Comparison of ENCODE assay signal across 36 cellular contexts in genomic region chr15:95350908-95351307, GRCh38.
"Had no signal": no experiment of that assay in that cellular context is flagged by ENCODE, and none has a peak within 500 bp of the region (broad histone marks: within the 10 kb centered on the region; RNA-seq: fewer than 3 reads in every experiment).

No MANE protein-coding gene starts in this region.

- ATAC-seq: activated CD4-positive, alpha-beta T cell treated with anti-CD3 and anti-CD28 coated beads for 36 hours; activated CD8-positive, alpha-beta memory T cell treated with anti-CD3 and anti-CD28 coated beads, Interleukin-2, amount 10 ng/mL, durations not matched to agents 7 days and 5 days; activated CD8-positive, alpha-beta T cell treated with anti-CD3 and anti-CD28 coated beads, Interleukin-2, amount 10 ng/mL, durations not matched to agents 7 days and 5 days; activated naive CD8-positive, alpha-beta T cell treated with anti-CD3 and anti-CD28 coated beads, Interleukin-2, amount 50 U/mL, for 24 hours; body of pancreas; effector memory CD8-positive, alpha-beta T cell; gastroesophageal sphincter; T-helper 17 cell had no signal

- H3K27me3 Mint-ChIP-seq: activated CD4-positive, alpha-beta T cell treated with anti-CD3 and anti-CD28 coated beads for 36 hours; activated CD4-positive, alpha-beta T cell treated with anti-CD3 and anti-CD28 coated beads, Interleukin-2, amount 10 ng/mL, durations not matched to agents 24 days and 14 days; activated CD8-positive, alpha-beta memory T cell treated with anti-CD3 and anti-CD28 coated beads, Interleukin-2, amount 10 ng/mL, durations not matched to agents 7 days and 5 days; activated naive CD8-positive, alpha-beta T cell treated with anti-CD3 and anti-CD28 coated beads for 36 hours; T-helper 17 cell had no signal

- H3K4me1 Mint-ChIP-seq: activated CD4-positive, alpha-beta T cell treated with anti-CD3 and anti-CD28 coated beads for 36 hours; activated CD4-positive, alpha-beta T cell treated with anti-CD3 and anti-CD28 coated beads, Interleukin-2, amount 10 ng/mL, durations not matched to agents 24 days and 14 days; activated CD8-positive, alpha-beta memory T cell treated with anti-CD3 and anti-CD28 coated beads, Interleukin-2, amount 10 ng/mL, durations not matched to agents 7 days and 5 days; activated naive CD4-positive, alpha-beta T cell treated with anti-CD3 and anti-CD28 coated beads, Interleukin-2, amount 50 U/mL, for 24 hours; activated naive CD8-positive, alpha-beta T cell treated with anti-CD3 and anti-CD28 coated beads for 36 hours; activated naive CD8-positive, alpha-beta T cell treated with anti-CD3 and anti-CD28 coated beads, Interleukin-2, amount 50 U/mL, for 24 hours; T-helper 17 cell had no signal

- H3K27ac Mint-ChIP-seq: activated CD4-positive, alpha-beta memory T cell treated with anti-CD3 and anti-CD28 coated beads for 36 hours; activated CD4-positive, alpha-beta T cell treated with anti-CD3 and anti-CD28 coated beads for 36 hours; activated CD4-positive, alpha-beta T cell treated with anti-CD3 and anti-CD28 coated beads, Interleukin-2, amount 10 ng/mL, durations not matched to agents 24 days and 14 days; activated CD8-positive, alpha-beta memory T cell treated with anti-CD3 and anti-CD28 coated beads, Interleukin-2, amount 10 ng/mL, durations not matched to agents 7 days and 5 days; activated CD8-positive, alpha-beta T cell treated with anti-CD3 and anti-CD28 coated beads, Interleukin-2, amount 10 ng/mL, durations not matched to agents 7 days and 5 days; activated naive CD4-positive, alpha-beta T cell treated with anti-CD3 and anti-CD28 coated beads for 36 hours; activated naive CD4-positive, alpha-beta T cell treated with anti-CD3 and anti-CD28 coated beads, Interleukin-2, amount 50 U/mL, for 24 hours; activated naive CD8-positive, alpha-beta T cell treated with anti-CD3 and anti-CD28 coated beads for 36 hours; activated naive CD8-positive, alpha-beta T cell treated with anti-CD3 and anti-CD28 coated beads, Interleukin-2, amount 50 U/mL, for 24 hours; activated T-helper 1 cell treated with anti-CD3 and anti-CD28 coated beads, Interleukin-12 subunit alpha, Interleukin-12 subunit beta, Interleukin-2, Interleukin-4 antibody, amounts not matched to agents 30 ng/mL and 10 ng/mL and 1 ng/mL, durations not matched to agents 14 hours and 24 hours and 36 hours; activated T-helper 2 cell treated with anti-CD3 and anti-CD28 coated beads, Interferon-gamma antibody, Interleukin-2, Interleukin-4, amounts not matched to agents 10 μg/mL and 5 μg/mL and 100 μg/mL, durations not matched to agents 14 hours and 24 hours and 36 hours; effector memory CD8-positive, alpha-beta T cell; T-helper 17 cell; T-helper 2 cell treated with Interferon-gamma antibody and Interleukin-4, amounts not matched to agents 5 μg/mL and 100 μg/mL, for 36 hours had no signal

- H3K36me3 Mint-ChIP-seq: activated CD4-positive, alpha-beta memory T cell treated with anti-CD3 and anti-CD28 coated beads for 36 hours; activated CD8-positive, alpha-beta memory T cell treated with anti-CD3 and anti-CD28 coated beads, Interleukin-2, amount 10 ng/mL, durations not matched to agents 7 days and 5 days; activated naive CD4-positive, alpha-beta T cell treated with anti-CD3 and anti-CD28 coated beads, Interleukin-2, amount 50 U/mL, for 24 hours; activated naive CD8-positive, alpha-beta T cell treated with anti-CD3 and anti-CD28 coated beads for 36 hours had no signal

- H3K36me3 ChIP-seq: adrenal gland, esophagus squamous epithelium, gastroesophageal sphincter had no signal

- DNase-seq: activated CD4-positive, alpha-beta memory T cell treated with anti-CD3 and anti-CD28 coated beads for 36 hours; activated CD4-positive, alpha-beta T cell treated with anti-CD3 and anti-CD28 coated beads for 36 hours; activated CD4-positive, alpha-beta T cell treated with anti-CD3 and anti-CD28 coated beads, Interleukin-2, amount 10 ng/mL, durations not matched to agents 24 days and 14 days; activated CD4-positive, CD25-positive, alpha-beta regulatory T cell; activated CD4-positive, CD25-positive, alpha-beta regulatory T cell treated with anti-CD3 and anti-CD28 coated beads, Interleukin-2, amount 50 U/mL, for 72 hours; activated CD8-positive, alpha-beta memory T cell treated with anti-CD3 and anti-CD28 coated beads, Interleukin-2, amount 10 ng/mL, durations not matched to agents 7 days and 5 days; activated CD8-positive, alpha-beta memory T cell treated with anti-CD3 and anti-CD28 coated beads, Interleukin-2, amount 50 U/mL, for 4 hours; activated CD8-positive, alpha-beta T cell treated with anti-CD3 and anti-CD28 coated beads, Interleukin-2, amount 10 ng/mL, durations not matched to agents 7 days and 5 days; activated effector memory CD4-positive, alpha-beta T cell treated with anti-CD3 and anti-CD28 coated beads, Interleukin-2, amount 50 U/mL, for 16 hours; activated naive CD4-positive, alpha-beta T cell treated with anti-CD3 and anti-CD28 coated beads for 36 hours; activated naive CD8-positive, alpha-beta T cell treated with anti-CD3 and anti-CD28 coated beads for 36 hours; activated naive CD8-positive, alpha-beta T cell treated with anti-CD3 and anti-CD28 coated beads, Interleukin-2, amount 50 U/mL, for 24 hours; activated T-cell treated with anti-CD3 and anti-CD28 coated beads, Interleukin-2, amount 50 U/mL, for 1 hour; activated T-cell treated with anti-CD3 and anti-CD28 coated beads, Interleukin-2, amount 50 U/mL, for 48 hours; adrenal gland; amygdala; aorta; body of pancreas; caudate nucleus; cortex of kidney; dermis blood vessel endothelial cell; effector CD4-positive, alpha-beta T cell; effector memory CD8-positive, alpha-beta T cell; esophagus squamous epithelium; foreskin melanocyte; head of caudate nucleus; T-helper 17 cell; T1000 had no signal

- H3K4me3 ChIP-seq: adrenal gland, body of pancreas, esophagus squamous epithelium, gastroesophageal sphincter had no signal

- H3K27ac ChIP-seq: adrenal gland, body of pancreas, epithelial cell of prostate, esophagus squamous epithelium, gastroesophageal sphincter had no signal

- H3K4me3 Mint-ChIP-seq: activated CD4-positive, alpha-beta memory T cell treated with anti-CD3 and anti-CD28 coated beads for 36 hours; activated CD4-positive, alpha-beta T cell treated with anti-CD3 and anti-CD28 coated beads for 36 hours; activated CD4-positive, alpha-beta T cell treated with anti-CD3 and anti-CD28 coated beads, Interleukin-2, amount 10 ng/mL, durations not matched to agents 24 days and 14 days; activated CD8-positive, alpha-beta memory T cell treated with anti-CD3 and anti-CD28 coated beads, Interleukin-2, amount 10 ng/mL, durations not matched to agents 7 days and 5 days; activated CD8-positive, alpha-beta T cell treated with anti-CD3 and anti-CD28 coated beads, Interleukin-2, amount 10 ng/mL, durations not matched to agents 7 days and 5 days; activated naive CD4-positive, alpha-beta T cell treated with anti-CD3 and anti-CD28 coated beads for 36 hours; activated naive CD4-positive, alpha-beta T cell treated with anti-CD3 and anti-CD28 coated beads, Interleukin-2, amount 50 U/mL, for 24 hours; activated naive CD8-positive, alpha-beta T cell treated with anti-CD3 and anti-CD28 coated beads for 36 hours; activated naive CD8-positive, alpha-beta T cell treated with anti-CD3 and anti-CD28 coated beads, Interleukin-2, amount 50 U/mL, for 24 hours; activated T-helper 1 cell treated with anti-CD3 and anti-CD28 coated beads, Interleukin-12 subunit alpha, Interleukin-12 subunit beta, Interleukin-2, Interleukin-4 antibody, amounts not matched to agents 30 ng/mL and 10 ng/mL and 1 ng/mL, durations not matched to agents 14 hours and 24 hours and 36 hours; effector memory CD8-positive, alpha-beta T cell; T-helper 17 cell; T-helper 2 cell treated with Interferon-gamma antibody and Interleukin-4, amounts not matched to agents 5 μg/mL and 100 μg/mL, for 36 hours had no signal

- H3K4me1 ChIP-seq: adrenal gland, body of pancreas, esophagus squamous epithelium, gastroesophageal sphincter had no signal

- FAIRE-seq: colon, endothelial cell of umbilical vein had no signal

- H3K27me3 ChIP-seq: adrenal gland, body of pancreas, esophagus squamous epithelium, gastroesophageal sphincter had no signal

- H3K9me3 Mint-ChIP-seq: activated CD4-positive, alpha-beta memory T cell treated with anti-CD3 and anti-CD28 coated beads for 36 hours; activated CD4-positive, alpha-beta T cell treated with anti-CD3 and anti-CD28 coated beads, Interleukin-2, amount 10 ng/mL, durations not matched to agents 24 days and 14 days; activated naive CD4-positive, alpha-beta T cell treated with anti-CD3 and anti-CD28 coated beads for 36 hours; activated naive CD4-positive, alpha-beta T cell treated with anti-CD3 and anti-CD28 coated beads, Interleukin-2, amount 50 U/mL, for 24 hours; activated naive CD8-positive, alpha-beta T cell treated with anti-CD3 and anti-CD28 coated beads for 36 hours; activated naive CD8-positive, alpha-beta T cell treated with anti-CD3 and anti-CD28 coated beads, Interleukin-2, amount 50 U/mL, for 24 hours; activated T-helper 1 cell treated with anti-CD3 and anti-CD28 coated beads, Interleukin-12 subunit alpha, Interleukin-12 subunit beta, Interleukin-2, Interleukin-4 antibody, amounts not matched to agents 30 ng/mL and 10 ng/mL and 1 ng/mL, durations not matched to agents 14 hours and 24 hours and 36 hours; activated T-helper 2 cell treated with anti-CD3 and anti-CD28 coated beads, Interferon-gamma antibody, Interleukin-2, Interleukin-4, amounts not matched to agents 10 μg/mL and 5 μg/mL and 100 μg/mL, durations not matched to agents 14 hours and 24 hours and 36 hours; effector memory CD8-positive, alpha-beta T cell; T-helper 2 cell treated with Interferon-gamma antibody and Interleukin-4, amounts not matched to agents 5 μg/mL and 100 μg/mL, for 36 hours had no signal

- H3K9me3 ChIP-seq: adrenal gland, body of pancreas, esophagus squamous epithelium, gastroesophageal sphincter had no signal
